In the genomic region with DNA sequence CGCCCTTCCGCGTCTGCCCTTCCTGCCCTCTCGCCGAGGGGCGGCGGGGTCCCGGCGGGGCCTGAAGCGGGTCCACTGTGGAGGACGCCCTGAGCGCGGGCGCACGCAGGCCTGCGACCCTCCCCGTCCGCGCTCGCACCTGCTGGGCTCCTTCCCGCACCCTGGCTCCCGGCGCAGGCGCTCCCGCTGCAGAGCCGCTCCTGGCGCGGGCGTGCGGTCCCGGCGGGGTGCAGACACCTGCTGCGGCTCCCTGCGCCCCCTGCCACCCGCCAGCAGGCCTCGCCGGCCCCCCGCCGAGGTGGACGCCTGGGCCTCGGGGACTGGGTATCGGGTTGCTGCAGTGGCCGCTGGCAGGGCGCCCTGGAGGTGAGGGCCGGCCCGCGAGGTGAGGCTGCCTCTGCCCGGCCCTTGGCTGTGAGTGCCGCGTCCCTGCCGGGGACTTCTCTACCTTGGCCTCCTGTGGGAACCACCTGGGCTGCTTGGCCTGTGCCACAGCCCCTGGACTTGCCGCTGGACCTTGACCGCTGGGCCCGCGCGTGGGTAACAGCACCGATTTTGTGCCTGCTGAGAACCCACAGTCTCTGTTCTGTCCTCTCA, we compare ENCODE assay signal across 1 cellular context.
TF ChIP-seq lines count a peak whose summit lies in the region.

No MANE protein-coding gene starts in this region.

TF ChIP-seq in HepG2, 621 proteins besides CTCF, POLR2A, EP300 and RAD21 (continues in another document):
- TF ChIP-seq, protein P1, sequence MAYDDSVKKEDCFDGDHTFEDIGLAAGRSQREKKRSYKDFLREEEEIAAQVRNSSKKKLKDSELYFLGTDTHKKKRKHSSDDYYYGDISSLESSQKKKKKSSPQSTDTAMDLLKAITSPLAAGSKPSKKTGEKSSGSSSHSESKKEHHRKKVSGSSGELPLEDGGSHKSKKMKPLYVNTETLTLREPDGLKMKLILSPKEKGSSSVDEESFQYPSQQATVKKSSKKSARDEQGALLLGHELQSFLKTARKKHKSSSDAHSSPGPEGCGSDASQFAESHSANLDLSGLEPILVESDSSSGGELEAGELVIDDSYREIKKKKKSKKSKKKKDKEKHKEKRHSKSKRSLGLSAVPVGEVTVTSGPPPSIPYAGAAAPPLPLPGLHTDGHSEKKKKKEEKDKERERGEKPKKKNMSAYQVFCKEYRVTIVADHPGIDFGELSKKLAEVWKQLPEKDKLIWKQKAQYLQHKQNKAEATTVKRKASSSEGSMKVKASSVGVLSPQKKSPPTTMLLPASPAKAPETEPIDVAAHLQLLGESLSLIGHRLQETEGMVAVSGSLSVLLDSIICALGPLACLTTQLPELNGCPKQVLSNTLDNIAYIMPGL (CRISPR knock-in tag; IDR thresholded peaks at IDR 0.05; ENCODE audit: borderline replicate concordance in 1 of 2, low read depth in 1 of 2) = peak in 1 of 2 experiments; percentile 35; a peak in 2 of 4 replicates
- TF ChIP-seq ZFP37 (CRISPR knock-in tag; IDR thresholded peaks at IDR 0.05; ENCODE audit: borderline replicate concordance) (no peak), ZNF577 (CRISPR knock-in tag; IDR thresholded peaks at IDR 0.05; ENCODE audit: borderline replicate concordance, low read depth) (no peak), ZNF563 (CRISPR knock-in tag; IDR thresholded peaks at IDR 0.05) (peak; percentile 36; the same call in 1 of the 2 replicates), KDM3A (CRISPR knock-in tag; IDR thresholded peaks at IDR 0.05; ENCODE audit: low read depth) (no peak), ZNF746 (CRISPR knock-in tag; IDR thresholded peaks at IDR 0.05) (no peak), EEA1 (CRISPR knock-in tag; IDR thresholded peaks at IDR 0.05; ENCODE audit: borderline replicate concordance) (no peak), CCDC6 (CRISPR knock-in tag; IDR thresholded peaks at IDR 0.05) (no peak), ZBTB8A (CRISPR knock-in tag; IDR thresholded peaks at IDR 0.05; ENCODE audit: borderline replicate concordance, low read depth) (no peak), ZSCAN31 (CRISPR knock-in tag; IDR thresholded peaks at IDR 0.05; ENCODE audit: low read depth) (no peak; the same call in 1 of the 2 replicates), SMYD3 (CRISPR knock-in tag; IDR thresholded peaks at IDR 0.05) (no peak), JDP2 (CRISPR knock-in tag; IDR thresholded peaks at IDR 0.05; ENCODE audit: borderline replicate concordance) (no peak), ZNF644 (CRISPR knock-in tag; IDR thresholded peaks at IDR 0.05; ENCODE audit: low read depth) (no peak), SUZ12 (IDR thresholded peaks at IDR 0.05; ENCODE audit: low read depth, low read length) (no peak), ZBTB20 (CRISPR knock-in tag; IDR thresholded peaks at IDR 0.05; ENCODE audit: borderline replicate concordance, low read depth) (no peak), NFYC (CRISPR knock-in tag; IDR thresholded peaks at IDR 0.05) (no peak), ZNF430 (CRISPR knock-in tag; IDR thresholded peaks at IDR 0.05) (no peak), ARNT2 (CRISPR knock-in tag; IDR thresholded peaks at IDR 0.05; ENCODE audit: low read depth) (peak; percentile 14; the same call in 1 of the 2 replicates), ZNF451 (CRISPR knock-in tag; IDR thresholded peaks at IDR 0.05) (no peak), ETV5 (CRISPR knock-in tag; IDR thresholded peaks at IDR 0.05; ENCODE audit: borderline replicate concordance) (no peak), HNF4G (IDR thresholded peaks at IDR 0.05; ENCODE audit: borderline replicate concordance, low read depth, low read length) (no peak), HNF4G (CRISPR knock-in tag; IDR thresholded peaks at IDR 0.05; ENCODE audit: borderline replicate concordance, low read depth) (no peak), NFE2L2 (IDR thresholded peaks at IDR 0.05; ENCODE audit: low read length) (no peak), POLR2AphosphoS5 (IDR thresholded peaks at IDR 0.05; ENCODE audit: low read depth, low read length) (no peak), ZNF326 (CRISPR knock-in tag; IDR thresholded peaks at IDR 0.05; ENCODE audit: borderline replicate concordance) (no peak), CCAR2 (optimal IDR thresholded peaks at IDR 0.05; ENCODE audit: low read depth, low read length) (no peak), ZNF761 (CRISPR knock-in tag; conservative IDR thresholded peaks at IDR 0.05) (peak; percentile 42; the same call in 1 of the 2 replicates), ZNF337 (CRISPR knock-in tag; IDR thresholded peaks at IDR 0.05; ENCODE audit: borderline replicate concordance, low read depth) (no peak), DPF2 (CRISPR knock-in tag; IDR thresholded peaks at IDR 0.05; ENCODE audit: borderline replicate concordance, low read depth) (no peak)
- TF ChIP-seq, protein P2, sequence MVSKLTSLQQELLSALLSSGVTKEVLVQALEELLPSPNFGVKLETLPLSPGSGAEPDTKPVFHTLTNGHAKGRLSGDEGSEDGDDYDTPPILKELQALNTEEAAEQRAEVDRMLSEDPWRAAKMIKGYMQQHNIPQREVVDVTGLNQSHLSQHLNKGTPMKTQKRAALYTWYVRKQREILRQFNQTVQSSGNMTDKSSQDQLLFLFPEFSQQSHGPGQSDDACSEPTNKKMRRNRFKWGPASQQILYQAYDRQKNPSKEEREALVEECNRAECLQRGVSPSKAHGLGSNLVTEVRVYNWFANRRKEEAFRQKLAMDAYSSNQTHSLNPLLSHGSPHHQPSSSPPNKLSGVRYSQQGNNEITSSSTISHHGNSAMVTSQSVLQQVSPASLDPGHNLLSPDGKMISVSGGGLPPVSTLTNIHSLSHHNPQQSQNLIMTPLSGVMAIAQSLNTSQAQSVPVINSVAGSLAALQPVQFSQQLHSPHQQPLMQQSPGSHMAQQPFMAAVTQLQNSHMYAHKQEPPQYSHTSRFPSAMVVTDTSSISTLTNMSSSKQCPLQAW (CRISPR knock-in tag; IDR thresholded peaks at IDR 0.05) = no peak
- TF ChIP-seq, protein P3, sequence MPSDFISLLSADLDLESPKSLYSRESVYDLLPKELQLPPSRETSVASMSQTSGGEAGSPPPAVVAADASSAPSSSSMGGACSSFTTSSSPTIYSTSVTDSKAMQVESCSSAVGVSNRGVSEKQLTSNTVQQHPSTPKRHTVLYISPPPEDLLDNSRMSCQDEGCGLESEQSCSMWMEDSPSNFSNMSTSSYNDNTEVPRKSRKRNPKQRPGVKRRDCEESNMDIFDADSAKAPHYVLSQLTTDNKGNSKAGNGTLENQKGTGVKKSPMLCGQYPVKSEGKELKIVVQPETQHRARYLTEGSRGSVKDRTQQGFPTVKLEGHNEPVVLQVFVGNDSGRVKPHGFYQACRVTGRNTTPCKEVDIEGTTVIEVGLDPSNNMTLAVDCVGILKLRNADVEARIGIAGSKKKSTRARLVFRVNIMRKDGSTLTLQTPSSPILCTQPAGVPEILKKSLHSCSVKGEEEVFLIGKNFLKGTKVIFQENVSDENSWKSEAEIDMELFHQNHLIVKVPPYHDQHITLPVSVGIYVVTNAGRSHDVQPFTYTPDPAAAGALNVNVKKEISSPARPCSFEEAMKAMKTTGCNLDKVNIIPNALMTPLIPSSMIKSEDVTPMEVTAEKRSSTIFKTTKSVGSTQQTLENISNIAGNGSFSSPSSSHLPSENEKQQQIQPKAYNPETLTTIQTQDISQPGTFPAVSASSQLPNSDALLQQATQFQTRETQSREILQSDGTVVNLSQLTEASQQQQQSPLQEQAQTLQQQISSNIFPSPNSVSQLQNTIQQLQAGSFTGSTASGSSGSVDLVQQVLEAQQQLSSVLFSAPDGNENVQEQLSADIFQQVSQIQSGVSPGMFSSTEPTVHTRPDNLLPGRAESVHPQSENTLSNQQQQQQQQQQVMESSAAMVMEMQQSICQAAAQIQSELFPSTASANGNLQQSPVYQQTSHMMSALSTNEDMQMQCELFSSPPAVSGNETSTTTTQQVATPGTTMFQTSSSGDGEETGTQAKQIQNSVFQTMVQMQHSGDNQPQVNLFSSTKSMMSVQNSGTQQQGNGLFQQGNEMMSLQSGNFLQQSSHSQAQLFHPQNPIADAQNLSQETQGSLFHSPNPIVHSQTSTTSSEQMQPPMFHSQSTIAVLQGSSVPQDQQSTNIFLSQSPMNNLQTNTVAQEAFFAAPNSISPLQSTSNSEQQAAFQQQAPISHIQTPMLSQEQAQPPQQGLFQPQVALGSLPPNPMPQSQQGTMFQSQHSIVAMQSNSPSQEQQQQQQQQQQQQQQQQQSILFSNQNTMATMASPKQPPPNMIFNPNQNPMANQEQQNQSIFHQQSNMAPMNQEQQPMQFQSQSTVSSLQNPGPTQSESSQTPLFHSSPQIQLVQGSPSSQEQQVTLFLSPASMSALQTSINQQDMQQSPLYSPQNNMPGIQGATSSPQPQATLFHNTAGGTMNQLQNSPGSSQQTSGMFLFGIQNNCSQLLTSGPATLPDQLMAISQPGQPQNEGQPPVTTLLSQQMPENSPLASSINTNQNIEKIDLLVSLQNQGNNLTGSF (CRISPR knock-in tag; IDR thresholded peaks at IDR 0.05) = peak; percentile 67
- TF ChIP-seq, protein P4, sequence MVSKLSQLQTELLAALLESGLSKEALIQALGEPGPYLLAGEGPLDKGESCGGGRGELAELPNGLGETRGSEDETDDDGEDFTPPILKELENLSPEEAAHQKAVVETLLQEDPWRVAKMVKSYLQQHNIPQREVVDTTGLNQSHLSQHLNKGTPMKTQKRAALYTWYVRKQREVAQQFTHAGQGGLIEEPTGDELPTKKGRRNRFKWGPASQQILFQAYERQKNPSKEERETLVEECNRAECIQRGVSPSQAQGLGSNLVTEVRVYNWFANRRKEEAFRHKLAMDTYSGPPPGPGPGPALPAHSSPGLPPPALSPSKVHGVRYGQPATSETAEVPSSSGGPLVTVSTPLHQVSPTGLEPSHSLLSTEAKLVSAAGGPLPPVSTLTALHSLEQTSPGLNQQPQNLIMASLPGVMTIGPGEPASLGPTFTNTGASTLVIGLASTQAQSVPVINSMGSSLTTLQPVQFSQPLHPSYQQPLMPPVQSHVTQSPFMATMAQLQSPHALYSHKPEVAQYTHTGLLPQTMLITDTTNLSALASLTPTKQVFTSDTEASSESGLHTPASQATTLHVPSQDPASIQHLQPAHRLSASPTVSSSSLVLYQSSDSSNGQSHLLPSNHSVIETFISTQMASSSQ (IDR thresholded peaks at IDR 0.05; ENCODE audit: low read depth) = no peak
- TF ChIP-seq, protein P4 (CRISPR knock-in tag; IDR thresholded peaks at IDR 0.05; ENCODE audit: borderline replicate concordance) = no peak; the same call in 1 of the 2 replicates
- TF ChIP-seq, protein P5, sequence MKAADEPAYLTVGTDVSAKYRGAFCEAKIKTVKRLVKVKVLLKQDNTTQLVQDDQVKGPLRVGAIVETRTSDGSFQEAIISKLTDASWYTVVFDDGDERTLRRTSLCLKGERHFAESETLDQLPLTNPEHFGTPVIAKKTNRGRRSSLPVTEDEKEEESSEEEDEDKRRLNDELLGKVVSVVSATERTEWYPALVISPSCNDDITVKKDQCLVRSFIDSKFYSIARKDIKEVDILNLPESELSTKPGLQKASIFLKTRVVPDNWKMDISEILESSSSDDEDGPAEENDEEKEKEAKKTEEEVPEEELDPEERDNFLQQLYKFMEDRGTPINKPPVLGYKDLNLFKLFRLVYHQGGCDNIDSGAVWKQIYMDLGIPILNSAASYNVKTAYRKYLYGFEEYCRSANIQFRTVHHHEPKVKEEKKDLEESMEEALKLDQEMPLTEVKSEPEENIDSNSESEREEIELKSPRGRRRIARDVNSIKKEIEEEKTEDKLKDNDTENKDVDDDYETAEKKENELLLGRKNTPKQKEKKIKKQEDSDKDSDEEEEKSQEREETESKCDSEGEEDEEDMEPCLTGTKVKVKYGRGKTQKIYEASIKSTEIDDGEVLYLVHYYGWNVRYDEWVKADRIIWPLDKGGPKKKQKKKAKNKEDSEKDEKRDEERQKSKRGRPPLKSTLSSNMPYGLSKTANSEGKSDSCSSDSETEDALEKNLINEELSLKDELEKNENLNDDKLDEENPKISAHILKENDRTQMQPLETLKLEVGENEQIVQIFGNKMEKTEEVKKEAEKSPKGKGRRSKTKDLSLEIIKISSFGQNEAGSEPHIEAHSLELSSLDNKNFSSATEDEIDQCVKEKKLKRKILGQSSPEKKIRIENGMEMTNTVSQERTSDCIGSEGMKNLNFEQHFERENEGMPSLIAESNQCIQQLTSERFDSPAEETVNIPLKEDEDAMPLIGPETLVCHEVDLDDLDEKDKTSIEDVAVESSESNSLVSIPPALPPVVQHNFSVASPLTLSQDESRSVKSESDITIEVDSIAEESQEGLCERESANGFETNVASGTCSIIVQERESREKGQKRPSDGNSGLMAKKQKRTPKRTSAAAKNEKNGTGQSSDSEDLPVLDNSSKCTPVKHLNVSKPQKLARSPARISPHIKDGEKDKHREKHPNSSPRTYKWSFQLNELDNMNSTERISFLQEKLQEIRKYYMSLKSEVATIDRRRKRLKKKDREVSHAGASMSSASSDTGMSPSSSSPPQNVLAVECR (CRISPR knock-in tag; IDR thresholded peaks at IDR 0.05; ENCODE audit: borderline replicate concordance) = peak; percentile 55; the same call in 1 of the 2 replicates
- TF ChIP-seq, protein P6, sequence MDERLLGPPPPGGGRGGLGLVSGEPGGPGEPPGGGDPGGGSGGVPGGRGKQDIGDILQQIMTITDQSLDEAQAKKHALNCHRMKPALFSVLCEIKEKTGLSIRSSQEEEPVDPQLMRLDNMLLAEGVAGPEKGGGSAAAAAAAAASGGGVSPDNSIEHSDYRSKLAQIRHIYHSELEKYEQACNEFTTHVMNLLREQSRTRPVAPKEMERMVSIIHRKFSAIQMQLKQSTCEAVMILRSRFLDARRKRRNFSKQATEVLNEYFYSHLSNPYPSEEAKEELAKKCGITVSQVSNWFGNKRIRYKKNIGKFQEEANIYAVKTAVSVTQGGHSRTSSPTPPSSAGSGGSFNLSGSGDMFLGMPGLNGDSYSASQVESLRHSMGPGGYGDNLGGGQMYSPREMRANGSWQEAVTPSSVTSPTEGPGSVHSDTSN (CRISPR knock-in tag; IDR thresholded peaks at IDR 0.05) = no peak
- TF ChIP-seq, protein P7, sequence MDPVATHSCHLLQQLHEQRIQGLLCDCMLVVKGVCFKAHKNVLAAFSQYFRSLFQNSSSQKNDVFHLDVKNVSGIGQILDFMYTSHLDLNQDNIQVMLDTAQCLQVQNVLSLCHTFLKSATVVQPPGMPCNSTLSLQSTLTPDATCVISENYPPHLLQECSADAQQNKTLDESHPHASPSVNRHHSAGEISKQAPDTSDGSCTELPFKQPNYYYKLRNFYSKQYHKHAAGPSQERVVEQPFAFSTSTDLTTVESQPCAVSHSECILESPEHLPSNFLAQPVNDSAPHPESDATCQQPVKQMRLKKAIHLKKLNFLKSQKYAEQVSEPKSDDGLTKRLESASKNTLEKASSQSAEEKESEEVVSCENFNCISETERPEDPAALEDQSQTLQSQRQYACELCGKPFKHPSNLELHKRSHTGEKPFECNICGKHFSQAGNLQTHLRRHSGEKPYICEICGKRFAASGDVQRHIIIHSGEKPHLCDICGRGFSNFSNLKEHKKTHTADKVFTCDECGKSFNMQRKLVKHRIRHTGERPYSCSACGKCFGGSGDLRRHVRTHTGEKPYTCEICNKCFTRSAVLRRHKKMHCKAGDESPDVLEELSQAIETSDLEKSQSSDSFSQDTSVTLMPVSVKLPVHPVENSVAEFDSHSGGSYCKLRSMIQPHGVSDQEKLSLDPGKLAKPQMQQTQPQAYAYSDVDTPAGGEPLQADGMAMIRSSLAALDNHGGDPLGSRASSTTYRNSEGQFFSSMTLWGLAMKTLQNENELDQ (CRISPR knock-in tag; IDR thresholded peaks at IDR 0.05; ENCODE audit: borderline replicate concordance) = no peak
